ENCODE assay signal across 1 cellular context in the genomic region with DNA sequence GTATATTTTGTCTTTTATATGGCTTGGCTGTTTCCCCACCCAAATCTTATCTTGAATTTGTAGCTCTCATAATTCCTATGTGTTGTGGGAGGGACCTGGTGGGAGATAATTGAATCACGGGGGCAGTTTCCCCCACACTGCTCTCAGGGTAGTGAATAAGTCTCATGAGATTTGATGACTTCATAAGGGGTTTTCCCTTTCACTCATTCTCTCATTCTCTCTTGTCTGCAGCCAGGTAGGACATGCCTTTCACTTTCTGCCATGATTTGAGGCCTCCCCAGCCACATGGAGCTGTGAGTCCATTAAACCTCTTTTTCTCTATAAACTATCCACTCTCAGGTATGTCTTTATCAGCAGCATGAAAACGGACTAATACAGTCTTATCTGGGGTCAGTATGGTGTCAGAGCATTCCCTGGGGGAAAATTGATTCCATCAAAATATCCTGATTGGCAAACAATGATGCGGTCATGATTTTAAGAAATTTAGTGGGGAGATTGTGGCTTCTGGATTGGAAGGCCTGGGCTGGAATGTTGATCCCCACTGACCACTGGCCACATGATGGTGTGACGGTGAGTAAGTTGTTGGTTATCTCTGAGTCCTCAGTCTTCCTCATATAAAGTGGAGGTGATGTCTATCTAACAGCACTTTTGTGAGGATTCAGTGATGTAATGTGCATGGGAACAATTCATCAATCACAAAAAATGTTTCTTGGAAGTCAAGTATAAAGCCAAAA.
TF ChIP-seq lines count a peak whose summit lies in the region.

No MANE protein-coding gene starts in this region.

TF ChIP-seq in GM12878, 131 proteins besides CTCF, POLR2A, EP300 and RAD21 (continued from another document and continues in another):
- TF ChIP-seq, protein P1, sequence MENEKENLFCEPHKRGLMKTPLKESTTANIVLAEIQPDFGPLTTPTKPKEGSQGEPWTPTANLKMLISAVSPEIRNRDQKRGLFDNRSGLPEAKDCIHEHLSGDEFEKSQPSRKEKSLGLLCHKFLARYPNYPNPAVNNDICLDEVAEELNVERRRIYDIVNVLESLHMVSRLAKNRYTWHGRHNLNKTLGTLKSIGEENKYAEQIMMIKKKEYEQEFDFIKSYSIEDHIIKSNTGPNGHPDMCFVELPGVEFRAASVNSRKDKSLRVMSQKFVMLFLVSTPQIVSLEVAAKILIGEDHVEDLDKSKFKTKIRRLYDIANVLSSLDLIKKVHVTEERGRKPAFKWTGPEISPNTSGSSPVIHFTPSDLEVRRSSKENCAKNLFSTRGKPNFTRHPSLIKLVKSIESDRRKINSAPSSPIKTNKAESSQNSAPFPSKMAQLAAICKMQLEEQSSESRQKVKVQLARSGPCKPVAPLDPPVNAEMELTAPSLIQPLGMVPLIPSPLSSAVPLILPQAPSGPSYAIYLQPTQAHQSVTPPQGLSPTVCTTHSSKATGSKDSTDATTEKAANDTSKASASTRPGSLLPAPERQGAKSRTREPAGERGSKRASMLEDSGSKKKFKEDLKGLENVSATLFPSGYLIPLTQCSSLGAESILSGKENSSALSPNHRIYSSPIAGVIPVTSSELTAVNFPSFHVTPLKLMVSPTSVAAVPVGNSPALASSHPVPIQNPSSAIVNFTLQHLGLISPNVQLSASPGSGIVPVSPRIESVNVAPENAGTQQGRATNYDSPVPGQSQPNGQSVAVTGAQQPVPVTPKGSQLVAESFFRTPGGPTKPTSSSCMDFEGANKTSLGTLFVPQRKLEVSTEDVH (IDR thresholded peaks at IDR 0.05; ENCODE audit: low read depth, partially characterized antibody): no peak
- TF ChIP-seq IKZF2 (IDR thresholded peaks at IDR 0.05): no peak; a peak in 1 of 4 replicates
- no peak for TF ChIP-seq ESRRA (IDR thresholded peaks at IDR 0.05; ENCODE audit: low read length)
- TF ChIP-seq, protein P2, sequence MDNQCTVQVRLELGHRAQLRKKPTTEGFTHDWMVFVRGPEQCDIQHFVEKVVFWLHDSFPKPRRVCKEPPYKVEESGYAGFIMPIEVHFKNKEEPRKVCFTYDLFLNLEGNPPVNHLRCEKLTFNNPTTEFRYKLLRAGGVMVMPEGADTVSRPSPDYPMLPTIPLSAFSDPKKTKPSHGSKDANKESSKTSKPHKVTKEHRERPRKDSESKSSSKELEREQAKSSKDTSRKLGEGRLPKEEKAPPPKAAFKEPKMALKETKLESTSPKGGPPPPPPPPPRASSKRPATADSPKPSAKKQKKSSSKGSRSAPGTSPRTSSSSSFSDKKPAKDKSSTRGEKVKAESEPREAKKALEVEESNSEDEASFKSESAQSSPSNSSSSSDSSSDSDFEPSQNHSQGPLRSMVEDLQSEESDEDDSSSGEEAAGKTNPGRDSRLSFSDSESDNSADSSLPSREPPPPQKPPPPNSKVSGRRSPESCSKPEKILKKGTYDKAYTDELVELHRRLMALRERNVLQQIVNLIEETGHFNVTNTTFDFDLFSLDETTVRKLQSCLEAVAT (IDR thresholded peaks at IDR 0.05): peak; percentile 51; the same call in 1 of the 2 replicates
- TF ChIP-seq DPF2 (IDR thresholded peaks at IDR 0.05): 0 out of 2 replicates have a peak, but pooled peaks have one; percentile 37
- no peak for TF ChIP-seq CBX3 (IDR thresholded peaks at IDR 0.05; ENCODE audit: borderline replicate concordance, low read depth)
- no peak for TF ChIP-seq CHD2 (IDR thresholded peaks at IDR 0.05; ENCODE audit: borderline replicate concordance, low read depth, low read length)
- TF ChIP-seq JUNB (IDR thresholded peaks at IDR 0.05): peak; percentile 73
- TF ChIP-seq, protein P3, sequence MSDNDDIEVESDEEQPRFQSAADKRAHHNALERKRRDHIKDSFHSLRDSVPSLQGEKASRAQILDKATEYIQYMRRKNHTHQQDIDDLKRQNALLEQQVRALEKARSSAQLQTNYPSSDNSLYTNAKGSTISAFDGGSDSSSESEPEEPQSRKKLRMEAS (IDR thresholded peaks at IDR 0.05; ENCODE audit: low read depth, low read length): no peak
- TF ChIP-seq NFIC (IDR thresholded peaks at IDR 0.05; ENCODE audit: low read depth, low read length): peak; percentile 70; the same call in 1 of the 2 replicates
- TF ChIP-seq, protein P4, sequence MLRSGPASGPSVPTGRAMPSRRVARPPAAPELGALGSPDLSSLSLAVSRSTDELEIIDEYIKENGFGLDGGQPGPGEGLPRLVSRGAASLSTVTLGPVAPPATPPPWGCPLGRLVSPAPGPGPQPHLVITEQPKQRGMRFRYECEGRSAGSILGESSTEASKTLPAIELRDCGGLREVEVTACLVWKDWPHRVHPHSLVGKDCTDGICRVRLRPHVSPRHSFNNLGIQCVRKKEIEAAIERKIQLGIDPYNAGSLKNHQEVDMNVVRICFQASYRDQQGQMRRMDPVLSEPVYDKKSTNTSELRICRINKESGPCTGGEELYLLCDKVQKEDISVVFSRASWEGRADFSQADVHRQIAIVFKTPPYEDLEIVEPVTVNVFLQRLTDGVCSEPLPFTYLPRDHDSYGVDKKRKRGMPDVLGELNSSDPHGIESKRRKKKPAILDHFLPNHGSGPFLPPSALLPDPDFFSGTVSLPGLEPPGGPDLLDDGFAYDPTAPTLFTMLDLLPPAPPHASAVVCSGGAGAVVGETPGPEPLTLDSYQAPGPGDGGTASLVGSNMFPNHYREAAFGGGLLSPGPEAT (IDR thresholded peaks at IDR 0.05; ENCODE audit: low read depth): peak; percentile 71; the same call in 1 of the 2 replicates
- TF ChIP-seq LARP7 (IDR thresholded peaks at IDR 0.05): no peak
- TF ChIP-seq, protein P5, sequence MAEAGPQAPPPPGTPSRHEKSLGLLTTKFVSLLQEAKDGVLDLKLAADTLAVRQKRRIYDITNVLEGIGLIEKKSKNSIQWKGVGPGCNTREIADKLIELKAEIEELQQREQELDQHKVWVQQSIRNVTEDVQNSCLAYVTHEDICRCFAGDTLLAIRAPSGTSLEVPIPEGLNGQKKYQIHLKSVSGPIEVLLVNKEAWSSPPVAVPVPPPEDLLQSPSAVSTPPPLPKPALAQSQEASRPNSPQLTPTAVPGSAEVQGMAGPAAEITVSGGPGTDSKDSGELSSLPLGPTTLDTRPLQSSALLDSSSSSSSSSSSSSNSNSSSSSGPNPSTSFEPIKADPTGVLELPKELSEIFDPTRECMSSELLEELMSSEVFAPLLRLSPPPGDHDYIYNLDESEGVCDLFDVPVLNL (IDR thresholded peaks at IDR 0.05; ENCODE audit: low read depth, low read length): no peak
- TF ChIP-seq, protein P6, sequence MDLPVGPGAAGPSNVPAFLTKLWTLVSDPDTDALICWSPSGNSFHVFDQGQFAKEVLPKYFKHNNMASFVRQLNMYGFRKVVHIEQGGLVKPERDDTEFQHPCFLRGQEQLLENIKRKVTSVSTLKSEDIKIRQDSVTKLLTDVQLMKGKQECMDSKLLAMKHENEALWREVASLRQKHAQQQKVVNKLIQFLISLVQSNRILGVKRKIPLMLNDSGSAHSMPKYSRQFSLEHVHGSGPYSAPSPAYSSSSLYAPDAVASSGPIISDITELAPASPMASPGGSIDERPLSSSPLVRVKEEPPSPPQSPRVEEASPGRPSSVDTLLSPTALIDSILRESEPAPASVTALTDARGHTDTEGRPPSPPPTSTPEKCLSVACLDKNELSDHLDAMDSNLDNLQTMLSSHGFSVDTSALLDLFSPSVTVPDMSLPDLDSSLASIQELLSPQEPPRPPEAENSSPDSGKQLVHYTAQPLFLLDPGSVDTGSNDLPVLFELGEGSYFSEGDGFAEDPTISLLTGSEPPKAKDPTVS (IDR thresholded peaks at IDR 0.05; ENCODE audit: low read depth, low read length): no peak
- peak; percentile 96 for TF ChIP-seq ATF7 (IDR thresholded peaks at IDR 0.05; ENCODE audit: low read depth)
- no peak for TF ChIP-seq WRNIP1 (IDR thresholded peaks at IDR 0.05; ENCODE audit: borderline replicate concordance, low read depth, low read length)
- no peak for TF ChIP-seq ZBED1 (IDR thresholded peaks at IDR 0.05; ENCODE audit: borderline replicate concordance)
- TF ChIP-seq ZNF622 (IDR thresholded peaks at IDR 0.05): no peak
- TF ChIP-seq CREM (IDR thresholded peaks at IDR 0.05; ENCODE audit: low read depth): peak; percentile 26; the same call in 1 of the 2 replicates
- TF ChIP-seq ZNF384 (IDR thresholded peaks at IDR 0.05; ENCODE audit: borderline replicate concordance, low read depth, low read length): no peak
- no peak for TF ChIP-seq HDGF (IDR thresholded peaks at IDR 0.05)
- TF ChIP-seq MTA2 (IDR thresholded peaks at IDR 0.05; ENCODE audit: low read depth): peak; percentile 60; the same call in 1 of the 2 replicates
- no peak for TF ChIP-seq TCF12 (IDR thresholded peaks at IDR 0.05; ENCODE audit: low read depth, low read length)
- TF ChIP-seq, protein P7, sequence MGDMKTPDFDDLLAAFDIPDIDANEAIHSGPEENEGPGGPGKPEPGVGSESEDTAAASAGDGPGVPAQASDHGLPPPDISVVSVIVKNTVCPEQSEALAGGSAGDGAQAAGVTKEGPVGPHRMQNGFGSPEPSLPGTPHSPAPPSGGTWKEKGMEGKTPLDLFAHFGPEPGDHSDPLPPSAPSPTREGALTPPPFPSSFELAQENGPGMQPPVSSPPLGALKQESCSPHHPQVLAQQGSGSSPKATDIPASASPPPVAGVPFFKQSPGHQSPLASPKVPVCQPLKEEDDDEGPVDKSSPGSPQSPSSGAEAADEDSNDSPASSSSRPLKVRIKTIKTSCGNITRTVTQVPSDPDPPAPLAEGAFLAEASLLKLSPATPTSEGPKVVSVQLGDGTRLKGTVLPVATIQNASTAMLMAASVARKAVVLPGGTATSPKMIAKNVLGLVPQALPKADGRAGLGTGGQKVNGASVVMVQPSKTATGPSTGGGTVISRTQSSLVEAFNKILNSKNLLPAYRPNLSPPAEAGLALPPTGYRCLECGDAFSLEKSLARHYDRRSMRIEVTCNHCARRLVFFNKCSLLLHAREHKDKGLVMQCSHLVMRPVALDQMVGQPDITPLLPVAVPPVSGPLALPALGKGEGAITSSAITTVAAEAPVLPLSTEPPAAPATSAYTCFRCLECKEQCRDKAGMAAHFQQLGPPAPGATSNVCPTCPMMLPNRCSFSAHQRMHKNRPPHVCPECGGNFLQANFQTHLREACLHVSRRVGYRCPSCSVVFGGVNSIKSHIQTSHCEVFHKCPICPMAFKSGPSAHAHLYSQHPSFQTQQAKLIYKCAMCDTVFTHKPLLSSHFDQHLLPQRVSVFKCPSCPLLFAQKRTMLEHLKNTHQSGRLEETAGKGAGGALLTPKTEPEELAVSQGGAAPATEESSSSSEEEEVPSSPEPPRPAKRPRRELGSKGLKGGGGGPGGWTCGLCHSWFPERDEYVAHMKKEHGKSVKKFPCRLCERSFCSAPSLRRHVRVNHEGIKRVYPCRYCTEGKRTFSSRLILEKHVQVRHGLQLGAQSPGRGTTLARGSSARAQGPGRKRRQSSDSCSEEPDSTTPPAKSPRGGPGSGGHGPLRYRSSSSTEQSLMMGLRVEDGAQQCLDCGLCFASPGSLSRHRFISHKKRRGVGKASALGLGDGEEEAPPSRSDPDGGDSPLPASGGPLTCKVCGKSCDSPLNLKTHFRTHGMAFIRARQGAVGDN (IDR thresholded peaks at IDR 0.05): peak; percentile 93
- TF ChIP-seq MXI1 (IDR thresholded peaks at IDR 0.05; ENCODE audit: low read depth, low read length): no peak
- 0 out of 2 replicates have a peak, but pooled peaks have one; percentile 23 for TF ChIP-seq GABPA (IDR thresholded peaks at IDR 0.05; ENCODE audit: low read depth)
- TF ChIP-seq NR2C1 (IDR thresholded peaks at IDR 0.05): no peak
- TF ChIP-seq, protein P8, sequence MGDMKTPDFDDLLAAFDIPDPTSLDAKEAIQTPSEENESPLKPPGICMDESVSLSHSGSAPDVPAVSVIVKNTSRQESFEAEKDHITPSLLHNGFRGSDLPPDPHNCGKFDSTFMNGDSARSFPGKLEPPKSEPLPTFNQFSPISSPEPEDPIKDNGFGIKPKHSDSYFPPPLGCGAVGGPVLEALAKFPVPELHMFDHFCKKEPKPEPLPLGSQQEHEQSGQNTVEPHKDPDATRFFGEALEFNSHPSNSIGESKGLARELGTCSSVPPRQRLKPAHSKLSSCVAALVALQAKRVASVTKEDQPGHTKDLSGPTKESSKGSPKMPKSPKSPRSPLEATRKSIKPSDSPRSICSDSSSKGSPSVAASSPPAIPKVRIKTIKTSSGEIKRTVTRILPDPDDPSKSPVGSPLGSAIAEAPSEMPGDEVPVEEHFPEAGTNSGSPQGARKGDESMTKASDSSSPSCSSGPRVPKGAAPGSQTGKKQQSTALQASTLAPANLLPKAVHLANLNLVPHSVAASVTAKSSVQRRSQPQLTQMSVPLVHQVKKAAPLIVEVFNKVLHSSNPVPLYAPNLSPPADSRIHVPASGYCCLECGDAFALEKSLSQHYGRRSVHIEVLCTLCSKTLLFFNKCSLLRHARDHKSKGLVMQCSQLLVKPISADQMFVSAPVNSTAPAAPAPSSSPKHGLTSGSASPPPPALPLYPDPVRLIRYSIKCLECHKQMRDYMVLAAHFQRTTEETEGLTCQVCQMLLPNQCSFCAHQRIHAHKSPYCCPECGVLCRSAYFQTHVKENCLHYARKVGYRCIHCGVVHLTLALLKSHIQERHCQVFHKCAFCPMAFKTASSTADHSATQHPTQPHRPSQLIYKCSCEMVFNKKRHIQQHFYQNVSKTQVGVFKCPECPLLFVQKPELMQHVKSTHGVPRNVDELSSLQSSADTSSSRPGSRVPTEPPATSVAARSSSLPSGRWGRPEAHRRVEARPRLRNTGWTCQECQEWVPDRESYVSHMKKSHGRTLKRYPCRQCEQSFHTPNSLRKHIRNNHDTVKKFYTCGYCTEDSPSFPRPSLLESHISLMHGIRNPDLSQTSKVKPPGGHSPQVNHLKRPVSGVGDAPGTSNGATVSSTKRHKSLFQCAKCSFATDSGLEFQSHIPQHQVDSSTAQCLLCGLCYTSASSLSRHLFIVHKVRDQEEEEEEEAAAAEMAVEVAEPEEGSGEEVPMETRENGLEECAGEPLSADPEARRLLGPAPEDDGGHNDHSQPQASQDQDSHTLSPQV (IDR thresholded peaks at IDR 0.05): no peak
- TF ChIP-seq NBN (IDR thresholded peaks at IDR 0.05): peak; percentile 35; the same call in 1 of the 2 replicates
- no peak for TF ChIP-seq NFXL1 (IDR thresholded peaks at IDR 0.05; ENCODE audit: borderline replicate concordance)
- TF ChIP-seq SREBF1 (IDR thresholded peaks at IDR 0.05; ENCODE audit: low read length): no peak
- TF ChIP-seq, protein P9, sequence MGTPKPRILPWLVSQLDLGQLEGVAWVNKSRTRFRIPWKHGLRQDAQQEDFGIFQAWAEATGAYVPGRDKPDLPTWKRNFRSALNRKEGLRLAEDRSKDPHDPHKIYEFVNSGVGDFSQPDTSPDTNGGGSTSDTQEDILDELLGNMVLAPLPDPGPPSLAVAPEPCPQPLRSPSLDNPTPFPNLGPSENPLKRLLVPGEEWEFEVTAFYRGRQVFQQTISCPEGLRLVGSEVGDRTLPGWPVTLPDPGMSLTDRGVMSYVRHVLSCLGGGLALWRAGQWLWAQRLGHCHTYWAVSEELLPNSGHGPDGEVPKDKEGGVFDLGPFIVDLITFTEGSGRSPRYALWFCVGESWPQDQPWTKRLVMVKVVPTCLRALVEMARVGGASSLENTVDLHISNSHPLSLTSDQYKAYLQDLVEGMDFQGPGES (IDR thresholded peaks at IDR 0.05): no peak
- no peak for TF ChIP-seq STAT3 (IDR thresholded peaks at IDR 0.05; ENCODE audit: low read depth, low read length)
- TF ChIP-seq POU2F2 (IDR thresholded peaks at IDR 0.05; ENCODE audit: borderline replicate concordance, low read depth, low read length): no peak
- TF ChIP-seq YY1 (IDR thresholded peaks at IDR 0.05; ENCODE audit: low read depth, low read length): peak; percentile 50; the same call in 1 of the 2 replicates
